Comparison of ENCODE assay signal across 14 cellular contexts in genomic region chr1:201515062-201515750, GRCh38.
"Had no signal": no experiment of that assay in that cellular context is flagged by ENCODE, and none has a peak within 500 bp of the region (broad histone marks: within the 10 kb centered on the region; RNA-seq: fewer than 3 reads in every experiment).

No MANE protein-coding gene starts in this region.

- H3K4me3 Mint-ChIP-seq: activated naive CD8-positive, alpha-beta T cell; nephron progenitor cell had no signal

- H3K27ac ChIP-seq: colonic mucosa, vagina had no signal

- DNase-seq: central memory CD4-positive, alpha-beta T cell; colonic mucosa; foreskin melanocyte; glutamatergic neuron; hypothalamus; nephron progenitor cell; nucleus accumbens; stimulated activated CD4-positive, alpha-beta T cell treated with anti-CD3 and anti-CD28 coated beads, Interleukin-2, amount 100 ng/mL, for 24 hours; stimulated activated naive CD8-positive, alpha-beta T cell treated with anti-CD3 and anti-CD28 coated beads, Interleukin-15, Interleukin-2, amounts not matched to agents 100 U/mL and 50 U/mL, for 24 hours; substantia nigra had no signal

- H3K9me3 ChIP-seq: colonic mucosa, tibial nerve, vagina had no signal

- H3K4me1 ChIP-seq: colonic mucosa had no signal

- H3K36me3 ChIP-seq: colonic mucosa, tibial nerve, vagina had no signal

- H3K27me3 Mint-ChIP-seq: activated naive CD8-positive, alpha-beta T cell had no signal

- H3K4me3 ChIP-seq: colonic mucosa, tibial nerve, vagina had no signal

- H3K27ac Mint-ChIP-seq: activated naive CD8-positive, alpha-beta T cell; nephron progenitor cell had no signal

- H3K9me3 Mint-ChIP-seq: nephron progenitor cell had no signal

- ATAC-seq: left lobe of liver had no signal

- H3K27me3 ChIP-seq: colonic mucosa, tibial nerve, vagina had no signal
